Comparison of ENCODE assay signal across 1 cellular context in the genomic region with DNA sequence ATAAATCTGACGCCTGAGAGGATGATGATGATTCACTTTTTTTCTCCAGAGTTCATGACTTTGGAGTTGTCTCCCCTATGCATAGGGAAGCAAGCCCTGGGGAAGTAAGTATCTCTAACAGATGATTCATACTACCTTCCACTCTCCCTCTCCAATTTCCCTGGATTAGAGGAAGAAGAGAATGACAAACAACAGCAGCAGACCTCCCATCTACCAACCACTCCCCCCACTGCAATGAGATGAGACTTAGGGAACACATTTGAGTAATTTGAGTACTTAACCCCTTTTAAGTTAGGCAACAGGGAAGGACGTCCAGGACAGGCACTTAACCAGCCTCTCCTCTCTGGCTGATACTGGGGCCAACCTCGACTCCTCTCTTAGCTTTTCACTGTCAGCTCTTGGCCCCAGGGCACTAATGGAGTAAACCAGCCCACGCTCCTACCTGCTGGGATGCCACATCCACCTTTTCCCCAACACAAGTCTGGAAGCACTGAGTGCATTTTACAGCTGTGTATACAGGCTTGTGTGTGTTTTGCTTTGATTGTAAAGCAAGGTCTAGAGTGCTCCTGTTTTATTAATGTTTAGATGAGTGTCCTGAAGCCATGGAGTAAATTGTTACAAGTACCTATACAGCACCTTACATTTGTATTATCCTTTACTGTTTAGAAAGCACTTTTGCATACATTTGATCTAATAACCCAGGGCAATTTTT.
TF ChIP-seq lines count a peak whose summit lies in the region.

No MANE protein-coding gene starts in this region.

TF ChIP-seq in SK-N-SH, 30 proteins besides CTCF, POLR2A, EP300 and RAD21 (continued from another document):
- TF ChIP-seq, protein P1, sequence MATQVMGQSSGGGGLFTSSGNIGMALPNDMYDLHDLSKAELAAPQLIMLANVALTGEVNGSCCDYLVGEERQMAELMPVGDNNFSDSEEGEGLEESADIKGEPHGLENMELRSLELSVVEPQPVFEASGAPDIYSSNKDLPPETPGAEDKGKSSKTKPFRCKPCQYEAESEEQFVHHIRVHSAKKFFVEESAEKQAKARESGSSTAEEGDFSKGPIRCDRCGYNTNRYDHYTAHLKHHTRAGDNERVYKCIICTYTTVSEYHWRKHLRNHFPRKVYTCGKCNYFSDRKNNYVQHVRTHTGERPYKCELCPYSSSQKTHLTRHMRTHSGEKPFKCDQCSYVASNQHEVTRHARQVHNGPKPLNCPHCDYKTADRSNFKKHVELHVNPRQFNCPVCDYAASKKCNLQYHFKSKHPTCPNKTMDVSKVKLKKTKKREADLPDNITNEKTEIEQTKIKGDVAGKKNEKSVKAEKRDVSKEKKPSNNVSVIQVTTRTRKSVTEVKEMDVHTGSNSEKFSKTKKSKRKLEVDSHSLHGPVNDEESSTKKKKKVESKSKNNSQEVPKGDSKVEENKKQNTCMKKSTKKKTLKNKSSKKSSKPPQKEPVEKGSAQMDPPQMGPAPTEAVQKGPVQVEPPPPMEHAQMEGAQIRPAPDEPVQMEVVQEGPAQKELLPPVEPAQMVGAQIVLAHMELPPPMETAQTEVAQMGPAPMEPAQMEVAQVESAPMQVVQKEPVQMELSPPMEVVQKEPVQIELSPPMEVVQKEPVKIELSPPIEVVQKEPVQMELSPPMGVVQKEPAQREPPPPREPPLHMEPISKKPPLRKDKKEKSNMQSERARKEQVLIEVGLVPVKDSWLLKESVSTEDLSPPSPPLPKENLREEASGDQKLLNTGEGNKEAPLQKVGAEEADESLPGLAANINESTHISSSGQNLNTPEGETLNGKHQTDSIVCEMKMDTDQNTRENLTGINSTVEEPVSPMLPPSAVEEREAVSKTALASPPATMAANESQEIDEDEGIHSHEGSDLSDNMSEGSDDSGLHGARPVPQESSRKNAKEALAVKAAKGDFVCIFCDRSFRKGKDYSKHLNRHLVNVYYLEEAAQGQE (IDR thresholded peaks at IDR 0.05; ENCODE audit: low read depth, low read length): no peak
- TF ChIP-seq MXI1 (IDR thresholded peaks at IDR 0.05; ENCODE audit: low read depth, low read length) (no peak), JUND (IDR thresholded peaks at IDR 0.05) (peak; percentile 33; the same call in 1 of the 2 replicates), FOSL2 (IDR thresholded peaks at IDR 0.05; ENCODE audit: borderline replicate concordance, low read depth) (peak; percentile 74; the same call in 1 of the 2 replicates), NRF1 (IDR thresholded peaks at IDR 0.05; ENCODE audit: low read depth, low read length) (no peak), SIN3A (IDR thresholded peaks at IDR 0.05; ENCODE audit: borderline replicate concordance, low read depth, low read length) (no peak), RCOR1 (IDR thresholded peaks at IDR 0.05; ENCODE audit: low read length) (no peak)
- TF ChIP-seq, protein P2, sequence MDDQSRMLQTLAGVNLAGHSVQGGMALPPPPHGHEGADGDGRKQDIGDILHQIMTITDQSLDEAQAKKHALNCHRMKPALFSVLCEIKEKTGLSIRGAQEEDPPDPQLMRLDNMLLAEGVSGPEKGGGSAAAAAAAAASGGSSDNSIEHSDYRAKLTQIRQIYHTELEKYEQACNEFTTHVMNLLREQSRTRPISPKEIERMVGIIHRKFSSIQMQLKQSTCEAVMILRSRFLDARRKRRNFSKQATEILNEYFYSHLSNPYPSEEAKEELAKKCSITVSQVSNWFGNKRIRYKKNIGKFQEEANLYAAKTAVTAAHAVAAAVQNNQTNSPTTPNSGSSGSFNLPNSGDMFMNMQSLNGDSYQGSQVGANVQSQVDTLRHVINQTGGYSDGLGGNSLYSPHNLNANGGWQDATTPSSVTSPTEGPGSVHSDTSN (IDR thresholded peaks at IDR 0.05): no peak
- TF ChIP-seq, protein P3, sequence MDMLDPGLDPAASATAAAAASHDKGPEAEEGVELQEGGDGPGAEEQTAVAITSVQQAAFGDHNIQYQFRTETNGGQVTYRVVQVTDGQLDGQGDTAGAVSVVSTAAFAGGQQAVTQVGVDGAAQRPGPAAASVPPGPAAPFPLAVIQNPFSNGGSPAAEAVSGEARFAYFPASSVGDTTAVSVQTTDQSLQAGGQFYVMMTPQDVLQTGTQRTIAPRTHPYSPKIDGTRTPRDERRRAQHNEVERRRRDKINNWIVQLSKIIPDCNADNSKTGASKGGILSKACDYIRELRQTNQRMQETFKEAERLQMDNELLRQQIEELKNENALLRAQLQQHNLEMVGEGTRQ (IDR thresholded peaks at IDR 0.05; ENCODE audit: borderline replicate concordance, low read depth, low read length): no peak
- TF ChIP-seq, protein P4, sequence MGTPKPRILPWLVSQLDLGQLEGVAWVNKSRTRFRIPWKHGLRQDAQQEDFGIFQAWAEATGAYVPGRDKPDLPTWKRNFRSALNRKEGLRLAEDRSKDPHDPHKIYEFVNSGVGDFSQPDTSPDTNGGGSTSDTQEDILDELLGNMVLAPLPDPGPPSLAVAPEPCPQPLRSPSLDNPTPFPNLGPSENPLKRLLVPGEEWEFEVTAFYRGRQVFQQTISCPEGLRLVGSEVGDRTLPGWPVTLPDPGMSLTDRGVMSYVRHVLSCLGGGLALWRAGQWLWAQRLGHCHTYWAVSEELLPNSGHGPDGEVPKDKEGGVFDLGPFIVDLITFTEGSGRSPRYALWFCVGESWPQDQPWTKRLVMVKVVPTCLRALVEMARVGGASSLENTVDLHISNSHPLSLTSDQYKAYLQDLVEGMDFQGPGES (IDR thresholded peaks at IDR 0.05; ENCODE audit: low read depth, low read length): no peak
- TF ChIP-seq, protein P5, sequence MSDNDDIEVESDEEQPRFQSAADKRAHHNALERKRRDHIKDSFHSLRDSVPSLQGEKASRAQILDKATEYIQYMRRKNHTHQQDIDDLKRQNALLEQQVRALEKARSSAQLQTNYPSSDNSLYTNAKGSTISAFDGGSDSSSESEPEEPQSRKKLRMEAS (IDR thresholded peaks at IDR 0.05; ENCODE audit: low read depth): no peak
- TF ChIP-seq, protein P6, sequence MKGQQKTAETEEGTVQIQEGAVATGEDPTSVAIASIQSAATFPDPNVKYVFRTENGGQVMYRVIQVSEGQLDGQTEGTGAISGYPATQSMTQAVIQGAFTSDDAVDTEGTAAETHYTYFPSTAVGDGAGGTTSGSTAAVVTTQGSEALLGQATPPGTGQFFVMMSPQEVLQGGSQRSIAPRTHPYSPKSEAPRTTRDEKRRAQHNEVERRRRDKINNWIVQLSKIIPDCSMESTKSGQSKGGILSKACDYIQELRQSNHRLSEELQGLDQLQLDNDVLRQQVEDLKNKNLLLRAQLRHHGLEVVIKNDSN (IDR thresholded peaks at IDR 0.05; ENCODE audit: borderline replicate concordance, low read depth): no peak
